In genomic region chr1:100411574-100411973, GRCh38 we compare ENCODE assay signal across 1 cellular context.
TF ChIP-seq lines count a peak whose summit lies in the region.

No MANE protein-coding gene starts in this region.

TF ChIP-seq in SK-N-SH treated with all-trans-retinoic acid at 6 μM for 48 hours, 23 proteins besides CTCF, POLR2A, EP300 and RAD21 (continued from another document):
- TF ChIP-seq PATZ1 (CRISPR knock-in tag; IDR thresholded peaks at IDR 0.05; ENCODE audit: borderline replicate concordance) = no peak
